7 cellular contexts compared by ENCODE assay signal in genomic region chr1:242936729-242937128, GRCh38.
DNase-seq lines count a peak whose midpoint lies in the region; TF ChIP-seq lines count a peak whose summit lies in the region.
"Not testable (repeated sequence)": the region's sequence is repeated elsewhere in the genome, so short reads cannot be mapped to it uniquely, and the experiment has no call there.

No MANE protein-coding gene starts in this region.

- H3K9ac ChIP-seq in mesendoderm (ENCODE audit: low read length): not testable (repeated sequence)

- H2BK120ac ChIP-seq in mesendoderm (ENCODE audit: low read depth, low read length): not testable (repeated sequence)

- H3K4me1 ChIP-seq in mesendoderm (ENCODE audit: control insufficient read depth, low read depth, low read length): not testable (repeated sequence)

- not testable (repeated sequence) for H3K23ac ChIP-seq in mesendoderm (ENCODE audit: low read length)

- not testable (repeated sequence) for H3K4me2 ChIP-seq in mesendoderm (ENCODE audit: low read length)

- H2BK15ac ChIP-seq in mesendoderm (replicated peaks; ENCODE audit: low read depth): not testable (repeated sequence)

- not testable (repeated sequence) for H3K79me2 ChIP-seq in mesendoderm (ENCODE audit: control insufficient read depth, insufficient read depth, low read length)

- not testable (repeated sequence) for H3K18ac ChIP-seq in mesendoderm (ENCODE audit: low read length)

- H3K36me3 ChIP-seq in H7 (replicated peaks; ENCODE audit: control insufficient read depth, insufficient read depth, low read length); mesendoderm (ENCODE audit: control insufficient read depth, insufficient read depth, low read length): not testable (repeated sequence)

- H3K4me3 Mint-ChIP-seq in endothelial cell (ENCODE audit: unreplicated experiment): not testable (repeated sequence)

- H4K5ac ChIP-seq in mesendoderm (ENCODE audit: low read length): not testable (repeated sequence)

- not testable (repeated sequence) for H3K4ac ChIP-seq in mesendoderm (ENCODE audit: low read depth, low read length)

- H3K4me3 ChIP-seq in H7 (ENCODE audit: insufficient read depth, low read depth, low read length); mesendoderm (ENCODE audit: low read length): not testable (repeated sequence)

- not testable (repeated sequence) for H3K4me1 Mint-ChIP-seq in endothelial cell (ENCODE audit: unreplicated experiment)

- H4K8ac ChIP-seq in mesendoderm (ENCODE audit: low read depth, low read length): not testable (repeated sequence)

- H3K56ac ChIP-seq in mesendoderm (ENCODE audit: low read length): not testable (repeated sequence)

- H3K79me1 ChIP-seq in mesendoderm (ENCODE audit: low read length): not testable (repeated sequence)

- peak; percentile 14 for DNase-seq in H7
- peak; percentile 1 to 11 for DNase-seq in Kasumi-1 (lab: John Stamatoyannopoulos, UW)
- peak; percentile 40 for DNase-seq in NCI-H510A treated with DMSO at 0.1 percent for 48 hours (lab: John Stamatoyannopoulos, UW)
- DNase-seq in SK-N-DZ (ENCODE audit: low spot score): peak; percentile 20
- peak; percentile 35 for DNase-seq in endothelial cell (ENCODE audit: low spot score)
- peak; percentile 67 for DNase-seq in mesendoderm

- WGBS in mesendoderm (ENCODE audit: extremely low coverage, insufficient coverage, low lambda C conversion rate): no CpG with 5 or more reads among the region's 11 CpGs

- H3K9me3 Mint-ChIP-seq in endothelial cell (ENCODE audit: unreplicated experiment): not testable (repeated sequence)

- TF ChIP-seq CTCF in GM12873 (IDR thresholded peaks at IDR 0.05; ENCODE audit: insufficient read depth, low read depth, low read length, missing control alignments): peak; percentile 35
- TF ChIP-seq CTCF in endothelial cell (IDR thresholded peaks at IDR 0.05; ENCODE audit: unreplicated experiment): not testable (repeated sequence)

- H3K27ac ChIP-seq in mesendoderm (ENCODE audit: low read depth, low read length): not testable (repeated sequence)

- H3K27me3 Mint-ChIP-seq in endothelial cell (ENCODE audit: unreplicated experiment): not testable (repeated sequence)

- H3K27me3 ChIP-seq in H7 (ENCODE audit: control insufficient read depth, insufficient read depth, low read length); mesendoderm (ENCODE audit: insufficient read depth, low read length, poor library complexity): not testable (repeated sequence)

- not testable (repeated sequence) for H2AK5ac ChIP-seq in mesendoderm (ENCODE audit: low read length)

- not testable (repeated sequence) for H2BK5ac ChIP-seq in mesendoderm (ENCODE audit: low read length)

- not testable (repeated sequence) for H3K27ac Mint-ChIP-seq in endothelial cell (ENCODE audit: unreplicated experiment)

- H3K36me3 Mint-ChIP-seq in endothelial cell (ENCODE audit: low read depth, unreplicated experiment): not testable (repeated sequence)

Comparison
In these comparisons a context has a peak if more than half of its experiments do, and no peak if none do; other contexts are left out.
1. DNase-seq: peak in every context shown above with its lines; median percentile 67 in mesendoderm; 40 in NCI-H510A treated with DMSO at 0.1 percent for 48 hours; 35 in endothelial cell; 20 in SK-N-DZ; 14 in H7; 6 in Kasumi-1.